Comparison of ENCODE assay signal across 8 cellular contexts in the genomic region with DNA sequence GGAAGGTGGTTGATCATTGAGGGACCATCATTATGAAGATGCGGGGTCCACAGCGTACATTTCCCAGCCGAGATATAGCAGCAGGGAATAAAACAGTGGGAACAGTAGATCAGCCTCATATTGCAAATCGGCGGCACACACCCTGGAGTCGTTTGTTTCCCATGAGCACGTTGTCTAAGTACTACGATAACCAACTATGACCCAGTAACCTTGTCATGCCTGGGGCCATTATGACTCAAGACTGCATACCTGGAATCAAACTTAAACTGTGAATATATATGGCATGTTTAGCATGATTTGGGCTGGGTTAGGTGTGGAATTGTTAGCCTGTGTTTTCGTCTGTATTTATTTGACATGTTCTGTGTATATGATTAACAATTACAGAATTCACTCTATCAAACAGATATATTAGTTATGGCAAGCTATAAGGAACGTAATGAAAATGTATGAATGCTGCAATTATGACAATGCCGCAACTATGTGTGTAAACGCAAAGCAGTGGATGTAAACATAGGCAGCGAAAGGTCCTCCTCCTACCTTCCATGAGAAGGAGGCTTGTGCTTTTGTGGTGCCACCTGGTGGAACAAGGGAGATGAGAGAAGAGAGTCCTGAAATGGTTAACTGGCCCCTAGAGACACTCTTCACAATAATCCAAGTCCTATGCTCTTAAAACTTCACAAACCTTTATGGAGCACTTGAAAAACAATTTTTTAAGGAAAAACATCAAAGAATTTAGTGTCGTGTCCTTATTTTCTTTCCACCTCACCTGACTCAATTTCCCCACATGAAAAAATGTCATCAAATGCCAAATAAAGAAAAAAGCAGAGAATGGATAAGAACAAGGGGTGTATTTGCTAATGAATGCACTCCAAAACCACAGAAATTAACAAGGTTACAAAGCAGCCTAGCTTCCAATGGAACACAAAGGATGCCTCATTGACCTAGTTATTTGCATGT. TPM values are rescaled to one million over a fixed set of nuclear protein-coding genes. Genes with fewer than 3 reads are reported as not detected.
DNase-seq lines count a peak whose midpoint lies in the region; ATAC-seq and TF ChIP-seq lines count a peak whose summit lies in the region.

No MANE protein-coding gene starts in this region.

- no peaks in the 10 kb centered on the region for H3K36me3 Mint-ChIP-seq in H9 (ENCODE audit: insufficient read depth in 1 of 3, low read depth in 3 of 3)
- H3K36me3 Mint-ChIP-seq in stimulated activated effector memory CD8-positive, alpha-beta T cell treated with anti-CD3 and anti-CD28 coated beads, Interleukin-12 subunit alpha, Interleukin-12 subunit beta, amount 100 ng/mL, for 72 hours = no peaks in the 10 kb centered on the region

- no peak overlapping the region for H2BK20ac ChIP-seq in H9 (ENCODE audit: low read depth, low read length, poor library complexity, severe bottlenecking)

- DNase-seq in EH (ENCODE audit: low read depth) = peak; percentile 51
- DNase-seq in H9 = peak; percentile 52
- peak; percentile 1 for DNase-seq in OCI-M1 (lab: John Stamatoyannopoulos, UW)
- peak; percentile 41 for DNase-seq in iPS-NIHi11 (ENCODE audit: low spot score)
- DNase-seq in upper lobe of right lung = no peak
- no peak for DNase-seq in stimulated activated effector memory CD8-positive, alpha-beta T cell treated with anti-CD3 and anti-CD28 coated beads, Interleukin-12 subunit alpha, Interleukin-12 subunit beta, amount 100 ng/mL, for 72 hours (ENCODE audit: low spot score in 2 of 2)
- no peak for DNase-seq in NCI-H345 (lab: John Stamatoyannopoulos, UW)
- DNase-seq in kidney glomerular epithelial cell (lab: John Stamatoyannopoulos, UW) = no peak

- no peak overlapping the region for H2AFZ ChIP-seq in H9 (ENCODE audit: low read length)

- H3K56ac ChIP-seq in H9 (ENCODE audit: insufficient read length, low read depth, low read length) = no peak overlapping the region

- H3K23ac ChIP-seq in H9 (ENCODE audit: insufficient read length, low read depth, low read length) = no peak overlapping the region

- H2BK120ac ChIP-seq in H9 (ENCODE audit: low read depth, low read length, poor library complexity, severe bottlenecking) = no peak overlapping the region

- H3K4ac ChIP-seq in H9 (ENCODE audit: low read depth, low read length) = no peak overlapping the region

- no peaks in the 10 kb centered on the region for H3K36me3 ChIP-seq in upper lobe of right lung

- no peak overlapping the region for H3K4me2 ChIP-seq in H9 (ENCODE audit: insufficient read depth, insufficient read length, low read length)

- no peak overlapping the region for H2AK5ac ChIP-seq in H9 (ENCODE audit: insufficient read length, low read length)

- H4K8ac ChIP-seq in H9 (replicated peaks; ENCODE audit: insufficient read length, low read depth, low read length) = no peak overlapping the region

- no peak overlapping the region for H2BK15ac ChIP-seq in H9 (ENCODE audit: low read depth, low read length)

- peaks cover 26 to 33% of the 10 kb centered on the region in 2 experiments for H3K4me1 Mint-ChIP-seq in H9
- no peaks in the 10 kb centered on the region for H3K4me1 Mint-ChIP-seq in stimulated activated effector memory CD8-positive, alpha-beta T cell treated with anti-CD3 and anti-CD28 coated beads, Interleukin-12 subunit alpha, Interleukin-12 subunit beta, amount 100 ng/mL, for 72 hours

- no peak overlapping the region for H3K14ac ChIP-seq in H9 (ENCODE audit: insufficient read depth, low read length)

- H2BK5ac ChIP-seq in H9 (ENCODE audit: insufficient read length, low read length) = no peak overlapping the region

- no peak overlapping the region for H2BK12ac ChIP-seq in H9 (ENCODE audit: insufficient read length, low read depth, low read length)

- H3K27me3 ChIP-seq in H9 (ENCODE audit: insufficient read depth, low read length) (no peaks in the 10 kb centered on the region), upper lobe of right lung (no peaks in the 10 kb centered on the region)

- H3K79me1 ChIP-seq in H9 (ENCODE audit: insufficient read depth, low read depth, low read length, poor library complexity, severe bottlenecking) = no peaks in the 10 kb centered on the region

- H3K4me3 Mint-ChIP-seq in H9 = no peak overlapping the region
- no peak overlapping the region for H3K4me3 Mint-ChIP-seq in stimulated activated effector memory CD8-positive, alpha-beta T cell treated with anti-CD3 and anti-CD28 coated beads, Interleukin-12 subunit alpha, Interleukin-12 subunit beta, amount 100 ng/mL, for 72 hours

- H3K9me3 ChIP-seq in H9 (ENCODE audit: control insufficient read depth, low read depth, low read length) (no peaks in the 10 kb centered on the region), upper lobe of right lung (no peaks in the 10 kb centered on the region)

- no peaks in the 10 kb centered on the region for H3K23me2 ChIP-seq in H9 (ENCODE audit: insufficient read length, low read depth, low read length, poor library complexity, severe bottlenecking)

- WGBS in H9 (ENCODE audit: extremely low coverage, insufficient read length, low lambda C conversion rate) = no CpG with 5 or more reads among the region's 14 CpGs

- H4K91ac ChIP-seq in H9 (ENCODE audit: insufficient read length, low read depth, low read length) = no peak overlapping the region

- H3K18ac ChIP-seq in H9 (ENCODE audit: insufficient read length, low read depth, low read length) = no peak overlapping the region

- H3K27ac ChIP-seq in H9 (ENCODE audit: insufficient read length, low read depth, low read length) = no peak overlapping the region
- no peak overlapping the region for H3K27ac ChIP-seq in upper lobe of right lung

- no peak overlapping the region for H3T11ph ChIP-seq in H9 (ENCODE audit: low read length)

- no peaks in the 10 kb centered on the region for H4K20me1 ChIP-seq in H9 (ENCODE audit: control insufficient read depth, insufficient read depth, insufficient read length)

- no peaks in the 10 kb centered on the region for H3K27me3 Mint-ChIP-seq in H9 (ENCODE audit: low read depth)

- peak; percentile 79 for TF ChIP-seq CTCF in H9 (conservative IDR thresholded peaks at IDR 0.05)
- no peak for TF ChIP-seq CTCF in upper lobe of right lung (IDR thresholded peaks at IDR 0.05)

- H3K27ac Mint-ChIP-seq in H9 = no peak overlapping the region
- no peak overlapping the region for H3K27ac Mint-ChIP-seq in stimulated activated effector memory CD8-positive, alpha-beta T cell treated with anti-CD3 and anti-CD28 coated beads, Interleukin-12 subunit alpha, Interleukin-12 subunit beta, amount 100 ng/mL, for 72 hours

- ATAC-seq in upper lobe of right lung = no peak
- ATAC-seq in stimulated activated effector memory CD8-positive, alpha-beta T cell treated with anti-CD3 and anti-CD28 coated beads, Interleukin-12 subunit alpha, Interleukin-12 subunit beta, amount 100 ng/mL, for 72 hours = no peak

- no peak overlapping the region for H4K5ac ChIP-seq in H9 (ENCODE audit: insufficient read length, low read depth, low read length)

- H3K9ac ChIP-seq in H9 (ENCODE audit: extremely low read depth, insufficient read length, low read length) = no peak overlapping the region

- no peak overlapping the region for H3K4me3 ChIP-seq in upper lobe of right lung

- no peaks in the 10 kb centered on the region for H3K79me2 ChIP-seq in H9 (ENCODE audit: insufficient read depth, low read length)

- no peaks in the 10 kb centered on the region for H3K9me3 Mint-ChIP-seq in H9
- H3K9me3 Mint-ChIP-seq in stimulated activated effector memory CD8-positive, alpha-beta T cell treated with anti-CD3 and anti-CD28 coated beads, Interleukin-12 subunit alpha, Interleukin-12 subunit beta, amount 100 ng/mL, for 72 hours = peaks cover 6% of the 10 kb centered on the region

- intact Hi-C loops in upper lobe of right lung (cut with DNase I) = no loop called here

- peaks cover 5% of the 10 kb centered on the region for H3K4me1 ChIP-seq in H9 (ENCODE audit: insufficient read depth, low read length)
- no peaks in the 10 kb centered on the region for H3K4me1 ChIP-seq in upper lobe of right lung

RNA-seq across cellular contexts. Expression of gene SEMA5A, which starts 47.1 kb away (rescaled TPM):
- total RNA-seq in H9 (2021) = 4.1 and 4.3 TPM in 2 replicates
- total RNA-seq in upper lobe of right lung = 38.9 TPM

Comparison
In these comparisons a context has a peak if more than half of its experiments do, and no peak if none do; other contexts are left out.
1. DNase-seq: peak in EH (single experiment), H9 (single experiment), OCI-M1 (single experiment) and iPS-NIHi11 (single experiment); none in upper lobe of right lung (single experiment), stimulated activated effector memory CD8-positive, alpha-beta T cell treated with anti-CD3 and anti-CD28 coated beads, Interleukin-12 subunit alpha, Interleukin-12 subunit beta, amount 100 ng/mL, for 72 hours (0 of 2), NCI-H345 (single experiment) and kidney glomerular epithelial cell (single experiment).